In the genomic region with DNA sequence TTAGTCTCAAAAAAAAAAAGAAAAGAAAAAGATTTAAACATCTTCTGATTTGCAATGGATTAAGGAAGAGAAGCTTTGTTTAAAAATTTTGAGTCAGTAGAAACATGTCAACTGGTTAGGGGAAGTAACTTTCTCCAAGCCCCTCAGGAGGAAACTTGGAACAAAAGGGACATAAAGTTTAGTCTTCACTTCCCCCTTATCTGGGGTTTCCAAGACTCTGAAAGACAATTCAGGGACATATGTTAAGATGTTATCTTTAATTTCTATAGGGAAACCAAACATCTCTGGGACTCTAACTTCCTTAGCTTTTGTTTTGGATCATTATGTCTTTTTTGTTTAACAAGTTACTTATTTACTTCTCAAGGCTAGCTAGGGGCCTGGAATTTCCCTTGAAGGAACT, we compare ENCODE assay signal across 24 cellular contexts.
"Had no signal": no experiment of that assay in that cellular context is flagged by ENCODE, and none has a peak within 500 bp of the region (broad histone marks: within the 10 kb centered on the region; RNA-seq: fewer than 3 reads in every experiment).

No MANE protein-coding gene starts in this region.

- H3K9me3 Mint-ChIP-seq: activated naive CD4-positive, alpha-beta T cell treated with anti-CD3 and anti-CD28 coated beads for 36 hours; immature natural killer cell; stimulated activated memory B cell treated with anti-CD40 and anti-IgM and Interleukin-4, amounts not matched to agents 10 μg/mL and 1 μg/mL and 100 μg/mL, for 72 hours had no signal

- H3K4me1 ChIP-seq: uterus had no signal

- H3K36me3 ChIP-seq: colonic mucosa, left ventricle myocardium inferior, stomach, suprapubic skin, uterus had no signal

- H3K27ac Mint-ChIP-seq: activated CD4-positive, alpha-beta memory T cell treated with anti-CD3 and anti-CD28 coated beads for 36 hours; activated naive CD4-positive, alpha-beta T cell treated with anti-CD3 and anti-CD28 coated beads for 36 hours; immature natural killer cell; stimulated activated memory B cell treated with anti-CD40 and anti-IgM and Interleukin-4, amounts not matched to agents 10 μg/mL and 1 μg/mL and 100 μg/mL, for 72 hours; T-helper 17 cell had no signal

- H3K4me3 Mint-ChIP-seq: activated CD4-positive, alpha-beta memory T cell treated with anti-CD3 and anti-CD28 coated beads for 36 hours; activated naive CD4-positive, alpha-beta T cell treated with anti-CD3 and anti-CD28 coated beads for 36 hours; immature natural killer cell; stimulated activated memory B cell treated with anti-CD40 and anti-IgM and Interleukin-4, amounts not matched to agents 10 μg/mL and 1 μg/mL and 100 μg/mL, for 72 hours; T-helper 17 cell had no signal

- ATAC-seq: esophagus mucosa; sciatic nerve; stimulated activated memory B cell treated with anti-CD40 and anti-IgM and Interleukin-4, amounts not matched to agents 10 μg/mL and 1 μg/mL and 100 μg/mL, for 72 hours; T-helper 17 cell had no signal

- H3K27ac ChIP-seq: colonic mucosa, hepatocyte, left ventricle myocardium inferior, stomach, suprapubic skin, tibial nerve, uterus had no signal

- H3K27me3 Mint-ChIP-seq: activated CD4-positive, alpha-beta memory T cell treated with anti-CD3 and anti-CD28 coated beads for 36 hours; stimulated activated memory B cell treated with anti-CD40 and anti-IgM and Interleukin-4, amounts not matched to agents 10 μg/mL and 1 μg/mL and 100 μg/mL, for 72 hours; T-helper 17 cell had no signal

- FAIRE-seq: bronchial epithelial cell, small intestine had no signal

- H3K36me3 Mint-ChIP-seq: activated CD4-positive, alpha-beta memory T cell treated with anti-CD3 and anti-CD28 coated beads for 36 hours; immature natural killer cell had no signal

- H3K9me3 ChIP-seq: colonic mucosa, left ventricle myocardium inferior, stomach, suprapubic skin, uterus had no signal

- H3K27me3 ChIP-seq: colonic mucosa, hepatocyte, stomach, suprapubic skin, tibial nerve, uterus had no signal

- H3K4me3 ChIP-seq: colonic mucosa, hepatocyte, left ventricle myocardium inferior, stomach, suprapubic skin, tibial nerve, uterus had no signal

- DNase-seq: activated CD4-positive, alpha-beta memory T cell treated with anti-CD3 and anti-CD28 coated beads for 36 hours; activated CD4-positive, alpha-beta T cell treated with anti-CD3 and anti-CD28 coated beads for 4 hours; activated CD4-positive, CD25-positive, alpha-beta regulatory T cell; activated naive CD4-positive, alpha-beta T cell treated with anti-CD3 and anti-CD28 coated beads for 36 hours; activated T-cell treated with anti-CD3 and anti-CD28 coated beads, Interleukin-2, amount 50 U/mL, for 48 hours; amygdala; colonic mucosa; foreskin melanocyte; glutamatergic neuron; immature natural killer cell; left ventricle myocardium inferior; nucleus accumbens; small intestine; stimulated activated CD4-positive, alpha-beta T cell treated with anti-CD3 and anti-CD28 coated beads, Interleukin-2, amount 100 ng/mL, for 24 hours; stomach; T-helper 17 cell; uterus had no signal
